ENCODE assay signal across 1 cellular context in genomic region chr17:1716076-1716911, GRCh38.
TF ChIP-seq lines count a peak whose summit lies in the region.

No MANE protein-coding gene starts in this region.

TF ChIP-seq in HCT116, 20 proteins besides CTCF, POLR2A, EP300 and RAD21:
- TF ChIP-seq ZBTB33 (IDR thresholded peaks at IDR 0.05; ENCODE audit: extremely low read depth, insufficient replicate concordance, low read length) (no peak), TCF7L2 (IDR thresholded peaks at IDR 0.05; ENCODE audit: borderline replicate concordance, extremely low read depth, insufficient read depth, insufficient read length) (peak; percentile 49), EGR1 (IDR thresholded peaks at IDR 0.05; ENCODE audit: low read depth) (peak; percentile 78), MAX (IDR thresholded peaks at IDR 0.05) (peak; percentile 79), SP1 (IDR thresholded peaks at IDR 0.05; ENCODE audit: low read depth) (peak; percentile 99), POLR2AphosphoS5 (IDR thresholded peaks at IDR 0.05; ENCODE audit: low read depth, low read length) (peak; percentile 78), FOSL1 (IDR thresholded peaks at IDR 0.05; ENCODE audit: low read depth) (no peak), SIN3A (IDR thresholded peaks at IDR 0.05; ENCODE audit: low read depth) (peak; percentile 99), EZH2 (IDR thresholded peaks at IDR 0.05) (no peak), REST (IDR thresholded peaks at IDR 0.05; ENCODE audit: low read depth) (no peak)
